ENCODE assay signal across 13 cellular contexts in the genomic region with DNA sequence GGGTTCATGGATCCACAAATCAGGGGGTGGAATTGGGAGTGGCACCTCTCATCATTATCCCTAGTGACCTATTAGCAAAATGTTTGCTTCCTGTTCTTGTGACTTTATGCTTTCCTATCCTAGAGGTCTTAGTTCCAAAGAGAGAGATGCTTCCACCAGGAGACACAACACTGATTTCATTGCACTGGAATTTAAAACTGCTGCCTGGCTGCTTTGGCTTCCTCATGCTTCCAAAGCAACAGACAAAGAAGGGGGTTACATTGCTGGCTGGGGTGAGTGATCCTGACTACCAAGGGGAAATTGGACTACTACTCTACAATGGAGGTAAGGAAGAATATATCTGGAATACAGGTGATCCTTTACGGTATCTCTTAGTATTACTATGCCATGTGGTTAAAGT.
"Had no signal": no experiment of that assay in that cellular context is flagged by ENCODE, and none has a peak within 500 bp of the region (broad histone marks: within the 10 kb centered on the region; RNA-seq: fewer than 3 reads in every experiment).

No MANE protein-coding gene starts in this region.

- DNase-seq: activated CD4-positive, alpha-beta memory T cell treated with anti-CD3 and anti-CD28 coated beads for 36 hours; activated CD4-positive, CD25-positive, alpha-beta regulatory T cell treated with anti-CD3 and anti-CD28 coated beads, Interleukin-2, amount 50 U/mL, for 72 hours; activated CD8-positive, alpha-beta memory T cell treated with anti-CD3 and anti-CD28 coated beads, Interleukin-2, amount 50 U/mL, for 4 hours; activated naive CD8-positive, alpha-beta T cell treated with anti-CD3 and anti-CD28 coated beads, Interleukin-2, amount 10 ng/mL, durations not matched to agents 7 days and 5 days; activated T-cell treated with anti-CD3 and anti-CD28 coated beads, Interleukin-2, amount 50 U/mL, for 72 hours; central memory CD4-positive, alpha-beta T cell; cortex of kidney; effector memory CD4-positive, alpha-beta T cell; left ventricle myocardium inferior; mesenchymal stem cell; pancreas; stimulated activated CD4-positive, alpha-beta T cell treated with anti-CD3 and anti-CD28 coated beads, Interleukin-4, amount 100 ng/mL, for 4 hours; stomach had no signal
